In genomic region chr5:112870976-112871375, GRCh38 we compare ENCODE assay signal across 26 cellular contexts.
"Had no signal": no experiment of that assay in that cellular context is flagged by ENCODE, and none has a peak within 500 bp of the region (broad histone marks: within the 10 kb centered on the region; RNA-seq: fewer than 3 reads in every experiment).

No MANE protein-coding gene starts in this region.

- H3K27me3 ChIP-seq: brain microvascular endothelial cell, cardiac muscle cell had no signal

- H3K27ac ChIP-seq: brain microvascular endothelial cell, cardiac muscle cell, PC-9, SK-N-MC had no signal

- H3K9me3 Mint-ChIP-seq: activated naive CD4-positive, alpha-beta T cell treated with anti-CD3 and anti-CD28 coated beads, Interleukin-2, amount 50 U/mL, for 72 hours; activated naive CD8-positive, alpha-beta T cell treated with anti-CD3 and anti-CD28 coated beads, Interleukin-2, amount 50 U/mL, for 24 hours; activated T-cell treated with anti-CD3 and anti-CD28 coated beads, Interleukin-2, amount 50 U/mL, for 4 hours; T-helper 2 cell treated with Interferon-gamma antibody and Interleukin-4, amounts not matched to agents 5 μg/mL and 100 μg/mL, for 36 hours; WTC11 had no signal

- H3K27me3 Mint-ChIP-seq: activated naive CD8-positive, alpha-beta T cell treated with anti-CD3 and anti-CD28 coated beads, Interleukin-2, amount 50 U/mL, for 24 hours had no signal

- H3K27ac Mint-ChIP-seq: activated CD8-positive, alpha-beta T cell treated with anti-CD3 and anti-CD28 coated beads, Interleukin-2, amount 10 ng/mL, durations not matched to agents 7 days and 5 days; activated naive CD8-positive, alpha-beta T cell treated with anti-CD3 and anti-CD28 coated beads, Interleukin-2, amount 50 U/mL, for 24 hours; T-helper 2 cell treated with Interferon-gamma antibody and Interleukin-4, amounts not matched to agents 5 μg/mL and 100 μg/mL, for 36 hours; WTC11 had no signal

- H3K4me3 Mint-ChIP-seq: activated CD8-positive, alpha-beta T cell treated with anti-CD3 and anti-CD28 coated beads, Interleukin-2, amount 10 ng/mL, durations not matched to agents 7 days and 5 days; activated naive CD8-positive, alpha-beta T cell treated with anti-CD3 and anti-CD28 coated beads, Interleukin-2, amount 50 U/mL, for 24 hours; activated T-cell treated with anti-CD3 and anti-CD28 coated beads, Interleukin-2, amount 50 U/mL, for 4 hours; T-helper 2 cell treated with Interferon-gamma antibody and Interleukin-4, amounts not matched to agents 5 μg/mL and 100 μg/mL, for 36 hours; WTC11 had no signal

- H3K4me3 ChIP-seq: cardiac muscle cell, PC-9, SK-N-MC had no signal

- DNase-seq: activated CD4-positive, alpha-beta T cell treated with anti-CD3 and anti-CD28 coated beads for 48 hours; activated CD4-positive, alpha-beta T cell treated with anti-CD3 and anti-CD28 coated beads, Interleukin-2, amount 50 U/mL, for 4 hours; activated CD4-positive, CD25-positive, alpha-beta regulatory T cell treated with anti-CD3 and anti-CD28 coated beads, Interleukin-2, amount 50 U/mL, for 72 hours; activated CD8-positive, alpha-beta memory T cell treated with anti-CD3 and anti-CD28 coated beads, Interleukin-2, amount 50 U/mL, for 48 hours; activated CD8-positive, alpha-beta T cell treated with anti-CD3 and anti-CD28 coated beads, Interleukin-2, amount 10 ng/mL, durations not matched to agents 7 days and 5 days; activated effector memory CD4-positive, alpha-beta T cell treated with anti-CD3 and anti-CD28 coated beads, Interleukin-2, amount 50 U/mL, for 16 hours; activated naive CD4-positive, alpha-beta T cell treated with Interleukin-2 at 50 U/mL for 16 hours; activated naive CD8-positive, alpha-beta T cell treated with anti-CD3 and anti-CD28 coated beads, Interleukin-2, amount 50 U/mL, for 24 hours; activated T-cell treated with anti-CD3 and anti-CD28 coated beads, Interleukin-2, amount 50 U/mL, for 4 hours; brain microvascular endothelial cell; KG1; NCI-H1105; NCI-H1436; NCI-H1694 treated with DMSO at 0.1 percent for 48 hours; NCI-H2029 treated with DMSO at 0.1 percent for 48 hours; NCI-H345; NCI-H510A; NCI-H526 treated with DMSO at 0.1 percent for 48 hours; NCI-H82; PC-9; SHP77 treated with DMSO at 0.1 percent for 48 hours had no signal

- ATAC-seq: activated CD8-positive, alpha-beta T cell treated with anti-CD3 and anti-CD28 coated beads, Interleukin-2, amount 10 ng/mL, durations not matched to agents 7 days and 5 days; activated naive CD4-positive, alpha-beta T cell treated with anti-CD3 and anti-CD28 coated beads, Interleukin-2, amount 50 U/mL, for 72 hours; activated naive CD8-positive, alpha-beta T cell treated with anti-CD3 and anti-CD28 coated beads, Interleukin-2, amount 50 U/mL, for 24 hours; activated T-cell treated with anti-CD3 and anti-CD28 coated beads, Interleukin-2, amount 50 U/mL, for 4 hours; WTC11 had no signal
